In the genomic region with DNA sequence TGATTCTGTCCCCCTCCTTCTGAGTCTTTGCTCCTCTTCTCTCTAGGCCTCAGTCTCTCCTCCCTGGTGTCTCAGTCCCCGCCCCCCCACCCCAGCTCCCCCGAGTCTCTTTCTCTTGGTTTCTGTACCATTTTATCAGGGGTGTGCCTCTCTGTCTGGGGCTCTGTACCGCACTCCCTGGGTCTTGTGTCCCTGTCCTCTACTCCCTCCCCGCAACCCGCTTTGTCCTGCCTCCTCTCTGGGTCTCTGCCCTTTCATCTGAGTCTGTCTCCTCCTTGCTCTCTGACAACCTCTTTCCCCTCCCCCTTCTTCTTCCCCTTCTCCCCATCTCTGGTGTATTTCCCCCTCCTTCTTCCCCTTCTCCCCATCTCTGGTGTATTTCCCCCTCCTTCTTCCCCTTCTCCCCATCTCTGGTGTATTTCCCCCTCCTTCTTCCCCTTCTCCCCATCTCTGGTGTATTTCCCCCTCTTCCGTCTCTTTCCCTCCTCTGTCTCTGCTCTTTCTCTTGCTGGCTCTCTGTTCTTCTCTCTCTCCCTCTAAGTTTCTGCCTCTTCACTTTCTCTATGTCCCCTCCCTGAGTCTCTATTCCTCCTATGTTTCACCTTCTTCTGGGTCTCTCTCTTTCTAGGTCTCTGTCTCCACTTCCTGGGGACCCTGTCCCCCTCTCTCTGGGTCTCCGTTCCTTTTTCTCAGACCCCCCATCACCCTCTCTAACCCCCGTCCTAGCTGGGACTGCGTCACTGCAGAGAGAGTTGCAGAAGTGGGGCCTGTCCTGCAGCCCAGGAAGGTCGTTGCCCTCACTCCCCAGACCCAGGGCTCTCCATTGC, we compare ENCODE assay signal across 8 cellular contexts. TPM values are rescaled to one million over a fixed set of nuclear protein-coding genes. Genes with fewer than 3 reads are reported as not detected.
DNase-seq lines count a peak whose midpoint lies in the region; ATAC-seq, FAIRE-seq and TF ChIP-seq lines count a peak whose summit lies in the region.

No MANE protein-coding gene starts in this region.

- H3K4me3 ChIP-seq in left ventricle myocardium inferior: peak overlapping the region; percentile 69
- peak overlapping the region in 2 of 3 donors; percentile 38 to 46 for H3K4me3 ChIP-seq in liver (ENCODE audit: low read depth in 1 of 3, low read length in 3 of 3)
- peak overlapping the region; percentile 22 to 50 (median 41) for H3K4me3 ChIP-seq in upper lobe of left lung

- H3K27me3 ChIP-seq in left ventricle myocardium inferior (ENCODE audit: low read depth) (peaks cover 83% of the 10 kb centered on the region), liver (ENCODE audit: control insufficient read depth in 4 of 4, insufficient read depth in 4 of 4, low read length in 3 of 4) (peaks cover 0 to 3% (median 0%) of the 10 kb centered on the region in 4 donors), upper lobe of left lung (peaks cover 0 to 27% (median 3%) of the 10 kb centered on the region in 4 donors)

- DNase-seq in left ventricle myocardium inferior (no peak), left cardiac atrium (no peak), upper lobe of left lung (no peak), SKM-1 (lab: John Stamatoyannopoulos, UW; ENCODE audit: unreplicated experiment) (no peak), GM19239 (ENCODE audit: insufficient read length, low spot score) (no peak)
- DNase-seq in activated CD4-positive, alpha-beta memory T cell treated with anti-CD3 and anti-CD28 coated beads, Interleukin-2, amount 10 ng/mL, durations not matched to agents 7 days and 5 days: no peak
- DNase-seq in activated effector memory CD4-positive, alpha-beta T cell treated with anti-CD3 and anti-CD28 coated beads, Interleukin-2, amount 50 U/mL, for 16 hours: no peak

- POLR2A ChIA-PET in activated CD4-positive, alpha-beta memory T cell treated with anti-CD3 and anti-CD28 coated beads, Interleukin-2, amount 10 ng/mL, durations not matched to agents 7 days and 5 days (lab: Charles Lee): interaction anchor here (3.0 to 3.5 kb wide), 2 partner anchors 26 to 27 kb away, joined by 13 to 21 read pairs; no protein-coding TSS in a partner anchor

- no peak for TF ChIP-seq EP300 in upper lobe of left lung (IDR thresholded peaks at IDR 0.05)

- ATAC-seq in left cardiac atrium: no peak
- no peak for ATAC-seq in upper lobe of left lung (ENCODE audit: low FRiP score in 2 of 2)

- no peaks in the 10 kb centered on the region for H3K36me3 ChIP-seq in left ventricle myocardium inferior
- H3K36me3 ChIP-seq in liver (ENCODE audit: control insufficient read depth in 4 of 4, insufficient read depth in 3 of 4, low read depth in 1 of 4, low read length in 3 of 4): no peaks in the 10 kb centered on the region
- H3K36me3 ChIP-seq in upper lobe of left lung: no peaks in the 10 kb centered on the region

- peak overlapping the region; percentile 70 for H3K27ac Mint-ChIP-seq in activated CD4-positive, alpha-beta memory T cell treated with anti-CD3 and anti-CD28 coated beads, Interleukin-2, amount 10 ng/mL, durations not matched to agents 7 days and 5 days

- peaks cover 35% of the 10 kb centered on the region for H3K36me3 Mint-ChIP-seq in activated CD4-positive, alpha-beta memory T cell treated with anti-CD3 and anti-CD28 coated beads, Interleukin-2, amount 10 ng/mL, durations not matched to agents 7 days and 5 days (ENCODE audit: low read depth)

- 33% methylated on average over 10 of the region's 10 CpGs for WGBS in liver
- WGBS in upper lobe of left lung, 2 donors: 10 to 11% methylated on average over 10 of the region's 10 CpGs

- FAIRE-seq in GM19239 (lab: Jason Lieb, UNC): no peak

- intact Hi-C loops in left ventricle myocardium inferior (cut with micrococcal nuclease): no loop called here
- intact Hi-C loops in left cardiac atrium (cut with DNase I): no loop called here

- CTCF ChIA-PET in activated CD4-positive, alpha-beta memory T cell treated with anti-CD3 and anti-CD28 coated beads, Interleukin-2, amount 10 ng/mL, durations not matched to agents 7 days and 5 days (lab: Charles Lee): no interaction called here

- TF ChIP-seq RAD21 in liver (IDR thresholded peaks at IDR 0.05): no peak

- H3K27me3 Mint-ChIP-seq in activated CD4-positive, alpha-beta memory T cell treated with anti-CD3 and anti-CD28 coated beads, Interleukin-2, amount 10 ng/mL, durations not matched to agents 7 days and 5 days: peaks cover 27% of the 10 kb centered on the region

- H3K4me1 Mint-ChIP-seq in activated CD4-positive, alpha-beta memory T cell treated with anti-CD3 and anti-CD28 coated beads, Interleukin-2, amount 10 ng/mL, durations not matched to agents 7 days and 5 days: peaks cover 75% of the 10 kb centered on the region

- H3K27ac ChIP-seq in left ventricle myocardium inferior (replicated peaks) (peak overlapping the region; percentile 78), liver (ENCODE audit: low read depth in 1 of 2, low read length in 2 of 2) (peak overlapping the region in 1 of 2 donors; percentile 23), upper lobe of left lung (peak overlapping the region; percentile 72 to 86 (median 82))

- no peak for TF ChIP-seq POLR2A in upper lobe of left lung (IDR thresholded peaks at IDR 0.05)

- peak overlapping the region; percentile 87 for H3K4me3 Mint-ChIP-seq in activated CD4-positive, alpha-beta memory T cell treated with anti-CD3 and anti-CD28 coated beads, Interleukin-2, amount 10 ng/mL, durations not matched to agents 7 days and 5 days

- H3K4me1 ChIP-seq in left ventricle myocardium inferior (peaks cover 52% of the 10 kb centered on the region), liver (ENCODE audit: control insufficient read depth in 4 of 4, insufficient read depth in 4 of 4, low read length in 3 of 4) (peaks cover 13 to 54% (median 35%) of the 10 kb centered on the region in 4 donors), upper lobe of left lung (peaks cover 46 to 65% (median 54%) of the 10 kb centered on the region in 4 donors)

- H3K9me3 ChIP-seq in left ventricle myocardium inferior (replicated peaks) (no peaks in the 10 kb centered on the region), liver (ENCODE audit: control insufficient read depth in 4 of 4, low read length in 3 of 4) (no peaks in the 10 kb centered on the region), upper lobe of left lung (peaks cover 0 to 3% (median 0%) of the 10 kb centered on the region in 4 donors)

- no peak for TF ChIP-seq CTCF in left ventricle myocardium inferior (IDR thresholded peaks at IDR 0.05; ENCODE audit: borderline replicate concordance)
- no peak for TF ChIP-seq CTCF in liver (IDR thresholded peaks at IDR 0.05; ENCODE audit: low read depth, low read length, missing input control)
- no peak for TF ChIP-seq CTCF in upper lobe of left lung (IDR thresholded peaks at IDR 0.05)

- H3K9me3 Mint-ChIP-seq in activated CD4-positive, alpha-beta memory T cell treated with anti-CD3 and anti-CD28 coated beads, Interleukin-2, amount 10 ng/mL, durations not matched to agents 7 days and 5 days: peaks cover 2% of the 10 kb centered on the region

- no peak overlapping the region for H3K9ac ChIP-seq in liver (ENCODE audit: low read depth in 1 of 2, low read length in 2 of 2)

TF ChIP-seq in liver, 16 proteins besides CTCF, POLR2A, EP300 and RAD21 (continues in another document):
- no peak for TF ChIP-seq JUND (IDR thresholded peaks at IDR 0.05)
- TF ChIP-seq RXRA (IDR thresholded peaks at IDR 0.05): no peak
- TF ChIP-seq FOXA1 (IDR thresholded peaks at IDR 0.05): no peak

RNA-seq across cellular contexts. Expression of gene KCNC3, which starts 2.2 kb away (rescaled TPM):
- total RNA-seq in left ventricle myocardium inferior (2.6 TPM), left cardiac atrium (1 to 10 TPM; 2.7 to 4.0 TPM), liver (1 to 10 TPM in 1 of 2 donors, under 1 TPM in 1; 0.84 to 1.4 TPM), upper lobe of left lung (10 to 100 TPM in 4 of 6 donors, 1 to 10 TPM in 2; 3.8 to 15.7 (median 12.2) TPM)
- 1 to 10 TPM; 4.2 to 4.3 TPM for total RNA-seq in activated CD4-positive, alpha-beta memory T cell treated with anti-CD3 and anti-CD28 coated beads, Interleukin-2, amount 10 ng/mL, durations not matched to agents 7 days and 5 days
- 1 to 10 TPM in 1 of 2 donors, under 1 TPM in 1; 0.56 to 1.6 TPM for polyA plus RNA-seq in liver

RNA-seq across cellular contexts. Expression of gene NAPSA, which starts 34.0 kb away (rescaled TPM):
- total RNA-seq in left ventricle myocardium inferior (0.05 TPM), left cardiac atrium (under 1 TPM; 0.47 to 0.97 TPM), liver (under 1 TPM; 0.28 to 0.59 TPM), upper lobe of left lung (1,000 to 10,000 TPM; 1,043 to 3,140 (median 1,660) TPM)
- total RNA-seq in activated CD4-positive, alpha-beta memory T cell treated with anti-CD3 and anti-CD28 coated beads, Interleukin-2, amount 10 ng/mL, durations not matched to agents 7 days and 5 days: 1 to 10 TPM; 3.2 to 3.9 TPM
- polyA plus RNA-seq in liver: under 1 TPM; 0.50 to 0.74 TPM

RNA-seq across cellular contexts. Expression of gene NR1H2, which starts 44.9 kb away (rescaled TPM):
- total RNA-seq in left ventricle myocardium inferior (71.6 TPM), left cardiac atrium (10 to 100 TPM; 59.3 to 70.0 TPM), liver (10 to 100 TPM; 30.8 to 58.1 TPM), upper lobe of left lung (100 to 1,000 TPM in 4 of 6 donors, 10 to 100 TPM in 2; 98.3 to 170 (median 123) TPM)
- total RNA-seq in activated CD4-positive, alpha-beta memory T cell treated with anti-CD3 and anti-CD28 coated beads, Interleukin-2, amount 10 ng/mL, durations not matched to agents 7 days and 5 days: 10 to 100 TPM; 79.7 to 86.2 TPM
- polyA plus RNA-seq in liver: 10 to 100 TPM; 30.4 to 36.6 TPM

RNA-seq across cellular contexts. Expression of gene POLD1, which starts 52.7 kb away (rescaled TPM):
- total RNA-seq in left ventricle myocardium inferior (10.8 TPM), left cardiac atrium (10 to 100 TPM; 12.0 to 13.4 TPM), liver (10 to 100 TPM in 1 of 2 donors, 1 to 10 TPM in 1; 7.5 to 57.1 TPM), upper lobe of left lung (10 to 100 TPM; 20.5 to 66.0 (median 44.0) TPM)
- total RNA-seq in activated CD4-positive, alpha-beta memory T cell treated with anti-CD3 and anti-CD28 coated beads, Interleukin-2, amount 10 ng/mL, durations not matched to agents 7 days and 5 days: 100 to 1,000 TPM; 117 to 119 TPM
- 1 to 10 TPM; 8.0 to 8.5 TPM for polyA plus RNA-seq in liver

Comparison
In these comparisons a context has a peak if more than half of its experiments do, and no peak if none do; other contexts are left out.
1. RNA of gene NAPSA, which starts 34.0 kb away (total RNA-seq): 1,043 to 3,140 TPM in upper lobe of left lung; 3.2 to 3.9 TPM in activated CD4-positive, alpha-beta memory T cell treated with anti-CD3 and anti-CD28 coated beads, Interleukin-2, amount 10 ng/mL, durations not matched to agents 7 days and 5 days, 0.47 to 0.97 TPM in left cardiac atrium, 0.28 to 0.59 TPM in liver and 0.05 TPM in left ventricle myocardium inferior (single experiment); every median in the first group is over 100 times any median in the second.
2. Peak in every context shown above with its lines, with median percentiles within 50 percentile points of each other: H3K4me3 ChIP-seq.